1 cellular context compared by ENCODE assay signal in genomic region chr1:2134604-2135307, GRCh38.
TF ChIP-seq lines count a peak whose summit lies in the region.

No MANE protein-coding gene starts in this region.

TF ChIP-seq in HepG2, 621 proteins besides CTCF, POLR2A, EP300 and RAD21 (continued from another document and continues in another):
- peak; percentile 47; the same call in 1 of the 2 replicates for TF ChIP-seq PRDM10 (CRISPR knock-in tag; IDR thresholded peaks at IDR 0.05; ENCODE audit: low read depth)
- no peak for TF ChIP-seq U2AF1 (optimal IDR thresholded peaks at IDR 0.05; ENCODE audit: low read depth, low read length)
- peak; percentile 65; the same call in 1 of the 2 replicates for TF ChIP-seq IRF2 (CRISPR knock-in tag; IDR thresholded peaks at IDR 0.05)
- TF ChIP-seq ZNF891 (CRISPR knock-in tag; IDR thresholded peaks at IDR 0.05): no peak; the same call in 1 of the 2 replicates
- TF ChIP-seq HOXA3 (CRISPR knock-in tag; IDR thresholded peaks at IDR 0.05): peak; percentile 72
- no peak for TF ChIP-seq PREB (CRISPR knock-in tag; IDR thresholded peaks at IDR 0.05)
- peak; percentile 48; the same call in 1 of the 2 replicates for TF ChIP-seq ESRRA (CRISPR knock-in tag; IDR thresholded peaks at IDR 0.05; ENCODE audit: low read depth)
- TF ChIP-seq ZBTB1 (CRISPR knock-in tag; IDR thresholded peaks at IDR 0.05; ENCODE audit: borderline replicate concordance): no peak
- peak; percentile 87 for TF ChIP-seq ZNF362 (CRISPR knock-in tag; IDR thresholded peaks at IDR 0.05; ENCODE audit: borderline replicate concordance)
- 0 out of 2 replicates have a peak, but pooled peaks have one; percentile 44 for TF ChIP-seq ZNF431 (CRISPR knock-in tag; IDR thresholded peaks at IDR 0.05; ENCODE audit: borderline replicate concordance, low read depth)
- TF ChIP-seq PRMT3 (CRISPR knock-in tag; IDR thresholded peaks at IDR 0.05; ENCODE audit: borderline replicate concordance, low read depth): 0 out of 2 replicates have a peak, but pooled peaks have one; percentile 73
- peak; percentile 11 for TF ChIP-seq YY1 (IDR thresholded peaks at IDR 0.05; ENCODE audit: insufficient read depth, insufficient replicate concordance, low read depth, low read length)
- TF ChIP-seq MYC (CRISPR knock-in tag; IDR thresholded peaks at IDR 0.05; ENCODE audit: borderline replicate concordance): peak; percentile 52; the same call in 1 of the 2 replicates
- TF ChIP-seq TAF1 (CRISPR knock-in tag; IDR thresholded peaks at IDR 0.05): peak; percentile 43; the same call in 1 of the 2 replicates
- TF ChIP-seq ZSCAN9 (CRISPR knock-in tag; IDR thresholded peaks at IDR 0.05; ENCODE audit: borderline replicate concordance): peak; percentile 31; the same call in 1 of the 2 replicates
- peak; percentile 55 for TF ChIP-seq BRD4 (CRISPR knock-in tag; IDR thresholded peaks at IDR 0.05)
- peak; percentile 48; the same call in 1 of the 2 replicates for TF ChIP-seq HNF4A (CRISPR knock-in tag; IDR thresholded peaks at IDR 0.05)
- peak; percentile 43; the same call in 1 of the 2 replicates for TF ChIP-seq BORCS8-MEF2B (CRISPR knock-in tag; IDR thresholded peaks at IDR 0.05)
- TF ChIP-seq THRA (CRISPR knock-in tag; IDR thresholded peaks at IDR 0.05; ENCODE audit: borderline replicate concordance): no peak; the same call in 1 of the 2 replicates
- no peak for TF ChIP-seq ZSCAN30 (CRISPR knock-in tag; IDR thresholded peaks at IDR 0.05)
- peak; percentile 26; the same call in 1 of the 2 replicates for TF ChIP-seq ZNF124 (CRISPR knock-in tag; IDR thresholded peaks at IDR 0.05)
- TF ChIP-seq TAF15 (IDR thresholded peaks at IDR 0.05; ENCODE audit: low read depth, low read length, poor library complexity, severe bottlenecking): no peak
- TF ChIP-seq KMT2A (CRISPR knock-in tag; IDR thresholded peaks at IDR 0.05): no peak; the same call in 1 of the 2 replicates
- TF ChIP-seq EEA1 (CRISPR knock-in tag; IDR thresholded peaks at IDR 0.05; ENCODE audit: borderline replicate concordance): no peak
- TF ChIP-seq ZNF781 (CRISPR knock-in tag; IDR thresholded peaks at IDR 0.05; ENCODE audit: borderline replicate concordance, not compliant biosample characterization): no peak
- TF ChIP-seq CAMTA2 (CRISPR knock-in tag; IDR thresholded peaks at IDR 0.05; ENCODE audit: borderline replicate concordance): no peak
- TF ChIP-seq ZSCAN5A (CRISPR knock-in tag; IDR thresholded peaks at IDR 0.05; ENCODE audit: borderline replicate concordance): no peak; the same call in 1 of the 2 replicates
- TF ChIP-seq PHF8 (CRISPR knock-in tag; IDR thresholded peaks at IDR 0.05): peak; percentile 63
- peak; percentile 76 for TF ChIP-seq RBFOX2 (IDR thresholded peaks at IDR 0.05; ENCODE audit: low read depth, low read length)
- no peak for TF ChIP-seq ZNF713 (CRISPR knock-in tag; IDR thresholded peaks at IDR 0.05)
- no peak for TF ChIP-seq ZNF383 (CRISPR knock-in tag; IDR thresholded peaks at IDR 0.05; ENCODE audit: borderline replicate concordance)
- TF ChIP-seq PCBP1 (IDR thresholded peaks at IDR 0.05; ENCODE audit: borderline replicate concordance, low read depth, low read length): peak; percentile 47; the same call in 1 of the 2 replicates
- no peak for TF ChIP-seq HOXA7 (CRISPR knock-in tag; IDR thresholded peaks at IDR 0.05)
- TF ChIP-seq ZNF333 (CRISPR knock-in tag; IDR thresholded peaks at IDR 0.05; ENCODE audit: borderline replicate concordance): no peak
- TF ChIP-seq PBX3 (CRISPR knock-in tag; IDR thresholded peaks at IDR 0.05; ENCODE audit: borderline replicate concordance): no peak
- no peak for TF ChIP-seq KDM1A (CRISPR knock-in tag; IDR thresholded peaks at IDR 0.05)
- TF ChIP-seq FOXO4 (CRISPR knock-in tag; conservative IDR thresholded peaks at IDR 0.05): no peak
- no peak for TF ChIP-seq HNRNPK (IDR thresholded peaks at IDR 0.05; ENCODE audit: low read depth, low read length, poor library complexity, severe bottlenecking)
- TF ChIP-seq ZNF547 (CRISPR knock-in tag; IDR thresholded peaks at IDR 0.05): peak; percentile 47; the same call in 1 of the 2 replicates
- no peak for TF ChIP-seq ZNF530 (CRISPR knock-in tag; IDR thresholded peaks at IDR 0.05; ENCODE audit: low read depth)
- TF ChIP-seq NFRKB (IDR thresholded peaks at IDR 0.05): no peak
- TF ChIP-seq GRHL1 (CRISPR knock-in tag; conservative IDR thresholded peaks at IDR 0.05): no peak
- TF ChIP-seq ZNF180 (CRISPR knock-in tag; IDR thresholded peaks at IDR 0.05; ENCODE audit: borderline replicate concordance, low read depth): no peak
- TF ChIP-seq JARID2 (CRISPR knock-in tag; IDR thresholded peaks at IDR 0.05; ENCODE audit: insufficient replicate concordance): no peak
- TF ChIP-seq ZNF207 (IDR thresholded peaks at IDR 0.05; ENCODE audit: borderline replicate concordance): no peak
- TF ChIP-seq RBM39 (IDR thresholded peaks at IDR 0.05; ENCODE audit: low read depth, low read length, poor library complexity, severe bottlenecking): no peak
- TF ChIP-seq FOXK1 (CRISPR knock-in tag; IDR thresholded peaks at IDR 0.05; ENCODE audit: borderline replicate concordance, low read depth): 0 out of 2 replicates have a peak, but pooled peaks have one; percentile 41
- peak; percentile 44; the same call in 1 of the 2 replicates for TF ChIP-seq TEF (CRISPR knock-in tag; IDR thresholded peaks at IDR 0.05)
- TF ChIP-seq ZSCAN12 (CRISPR knock-in tag; IDR thresholded peaks at IDR 0.05): no peak
- no peak for TF ChIP-seq LCORL (IDR thresholded peaks at IDR 0.05)
- TF ChIP-seq LCORL (CRISPR knock-in tag; IDR thresholded peaks at IDR 0.05): peak; percentile 78
- TF ChIP-seq ZFP91 (CRISPR knock-in tag; IDR thresholded peaks at IDR 0.05; ENCODE audit: borderline replicate concordance): peak; percentile 72; the same call in 1 of the 2 replicates
- TF ChIP-seq FOXC1 (CRISPR knock-in tag; IDR thresholded peaks at IDR 0.05; ENCODE audit: borderline replicate concordance): no peak; the same call in 1 of the 2 replicates
